In genomic region chr5:102811962-102812361, GRCh38 we compare ENCODE assay signal across 9 cellular contexts. TPM values are rescaled to one million over a fixed set of nuclear protein-coding genes. Genes with fewer than 3 reads are reported as not detected.
A peak's percentile ranks its signal among the peaks of the same experiment; 100 is the strongest.
DNase-seq lines count a peak whose midpoint lies in the region; ATAC-seq, FAIRE-seq and TF ChIP-seq lines count a peak whose summit lies in the region.
"Had no signal": no experiment of that assay in that cellular context is flagged by ENCODE, and none has a peak within 500 bp of the region (broad histone marks: within the 10 kb centered on the region; RNA-seq: fewer than 3 reads in every experiment).

No MANE protein-coding gene starts in this region.

- H3K4me3 Mint-ChIP-seq in T-helper 2 cell treated with Interferon-gamma antibody and Interleukin-4, amounts not matched to agents 5 μg/mL and 100 μg/mL, for 36 hours: no peak overlapping the region

- no peaks in the 10 kb centered on the region for H3K27me3 Mint-ChIP-seq in T-helper 2 cell treated with Interferon-gamma antibody and Interleukin-4, amounts not matched to agents 5 μg/mL and 100 μg/mL, for 36 hours (ENCODE audit: low read depth)

- H3K27ac ChIP-seq in RWPE1: no peak overlapping the region

- H3K9me3 Mint-ChIP-seq in T-helper 2 cell treated with Interferon-gamma antibody and Interleukin-4, amounts not matched to agents 5 μg/mL and 100 μg/mL, for 36 hours: no peaks in the 10 kb centered on the region

- peak; percentile 60 for ATAC-seq in GM18909 (IDR thresholded peaks at IDR 0.05; ENCODE audit: poor library complexity, unreplicated experiment)

- POLR2A ChIA-PET in RWPE1 (lab: Yijun Ruan, JAX; ENCODE audit: low non-redundant PET): no interaction called here

- CTCF ChIA-PET in RWPE1 (lab: Yijun Ruan, JAX): interaction anchor here (0.6 kb wide), 1 partner anchor 130 kb away, joined by 3 read pairs; no protein-coding TSS in a partner anchor

- in situ Hi-C loops in KBM-7 (cut with MboI; ENCODE audit: low pct_unique_long_range_greater_than_20kb, low sequenced_read_pairs): no loop called here
- in situ Hi-C loops in G401 (cut with HindIII; ENCODE audit: low sequenced_read_pairs): no loop called here

- no peak for TF ChIP-seq POLR2A in GM12891 (IDR thresholded peaks at IDR 0.05; ENCODE audit: low read depth, low read length)

- no peak for TF ChIP-seq CTCF in RWPE1 (conservative IDR thresholded peaks at IDR 0.05; ENCODE audit: low read depth)

- H3K4me1 Mint-ChIP-seq in T-helper 2 cell treated with Interferon-gamma antibody and Interleukin-4, amounts not matched to agents 5 μg/mL and 100 μg/mL, for 36 hours (ENCODE audit: low read depth): peaks cover 9% of the 10 kb centered on the region

- FAIRE-seq in GM12891 (lab: Jason Lieb, UNC): no peak

- H3K27ac Mint-ChIP-seq in T-helper 2 cell treated with Interferon-gamma antibody and Interleukin-4, amounts not matched to agents 5 μg/mL and 100 μg/mL, for 36 hours: no peak overlapping the region

- DNase-seq in KBM-7 (peak; percentile 30), RWPE1 (ENCODE audit: low spot score) (peak; percentile 70), kidney glomerular epithelial cell (lab: John Stamatoyannopoulos, UW) (peak; percentile 39), GM12891 (ENCODE audit: insufficient read length, low spot score) (no peak), G401 (ENCODE audit: low spot score) (no peak)
- no peak for DNase-seq in stimulated activated CD4-positive, alpha-beta T cell treated with anti-CD3 and anti-CD28 coated beads, Interleukin-1b, Interleukin-23, amount 100 ng/mL, for 48 hours
- no peak for DNase-seq in T-helper 2 cell treated with Interferon-gamma antibody and Interleukin-4, amounts not matched to agents 5 μg/mL and 100 μg/mL, for 36 hours (ENCODE audit: low spot score)
- DNase-seq: NCI-H187 had no signal

- no peaks in the 10 kb centered on the region for H3K36me3 Mint-ChIP-seq in T-helper 2 cell treated with Interferon-gamma antibody and Interleukin-4, amounts not matched to agents 5 μg/mL and 100 μg/mL, for 36 hours (ENCODE audit: low read depth)

TF ChIP-seq in GM12891, 5 proteins besides CTCF, POLR2A, EP300 and RAD21:
- TF ChIP-seq SPI1 (IDR thresholded peaks at IDR 0.05; ENCODE audit: low read depth, low read length): no peak
- TF ChIP-seq TAF1 (IDR thresholded peaks at IDR 0.05; ENCODE audit: low read depth, low read length): no peak
- TF ChIP-seq PAX5 (IDR thresholded peaks at IDR 0.05; ENCODE audit: insufficient read depth, low read length, severe bottlenecking): no peak
- no peak for TF ChIP-seq POU2F2 (IDR thresholded peaks at IDR 0.05; ENCODE audit: low read depth, low read length)
- TF ChIP-seq POLR2AphosphoS5 (IDR thresholded peaks at IDR 0.05; ENCODE audit: low read depth, low read length): no peak
TF ChIP-seq in GM12891: peak in this region for 0.

RNA-seq across cellular contexts. Expression of gene PAM, which starts 56.9 kb away (rescaled TPM):
- polyA plus RNA-seq in GM12891 (2012; ENCODE audit: low read depth, missing spikeins): 20.7 TPM
- 1.2 TPM in 1 of 2 replicates, not detected in the other for total RNA-seq in G401 (2014; rRNA removed; shearing (Covaris generic))

Comparison
In these comparisons a context has a peak if more than half of its experiments do, and no peak if none do; other contexts are left out.
1. DNase-seq: peak in KBM-7 (single experiment), RWPE1 (single experiment) and kidney glomerular epithelial cell (single experiment); none in GM12891 (single experiment), G401 (single experiment), stimulated activated CD4-positive, alpha-beta T cell treated with anti-CD3 and anti-CD28 coated beads, Interleukin-1b, Interleukin-23, amount 100 ng/mL, for 48 hours (single experiment) and T-helper 2 cell treated with Interferon-gamma antibody and Interleukin-4, amounts not matched to agents 5 μg/mL and 100 μg/mL, for 36 hours (single experiment).